In genomic region chr5:36680066-36680465, GRCh38 we compare ENCODE assay signal across 19 cellular contexts.
A peak's percentile ranks its signal among the peaks of the same experiment; 100 is the strongest.
DNase-seq lines count a peak whose midpoint lies in the region; ATAC-seq and TF ChIP-seq lines count a peak whose summit lies in the region.
"Had no signal": no experiment of that assay in that cellular context is flagged by ENCODE, and none has a peak within 500 bp of the region (broad histone marks: within the 10 kb centered on the region; RNA-seq: fewer than 3 reads in every experiment).

No MANE protein-coding gene starts in this region.

- H3K4me1 ChIP-seq in IMR-90 (ENCODE audit: control insufficient read depth, insufficient read depth, low read length) = peaks cover 5% of the 10 kb centered on the region; the same call in 1 of the 2 replicates
- no peaks in the 10 kb centered on the region for H3K4me1 ChIP-seq in right lobe of liver
- H3K4me1 ChIP-seq: foreskin keratinocyte had no signal

- no peak overlapping the region for H2BK120ac ChIP-seq in IMR-90 (ENCODE audit: low read depth, low read length)

- H3K27me3 Mint-ChIP-seq in natural killer cell (ENCODE audit: low read depth in 2 of 2) = no peaks in the 10 kb centered on the region
- peaks cover 9% of the 10 kb centered on the region for H3K27me3 Mint-ChIP-seq in activated CD8-positive, alpha-beta memory T cell treated with anti-CD3 and anti-CD28 coated beads, Interleukin-2, amount 10 ng/mL, durations not matched to agents 7 days and 5 days

- no peak overlapping the region for H4K91ac ChIP-seq in IMR-90 (ENCODE audit: insufficient read depth, low read depth, low read length)

- H2BK20ac ChIP-seq in IMR-90 (ENCODE audit: low read depth, low read length) = no peak overlapping the region

- H2AK9ac ChIP-seq in IMR-90 (replicated peaks; ENCODE audit: low read depth, low read length, poor library complexity) = peak overlapping the region; percentile 32

- POLR2A ChIA-PET in IMR-90 (lab: Charles Lee; ENCODE audit: unreplicated experiment) = no interaction called here

- no peak overlapping the region for H3K27ac Mint-ChIP-seq in natural killer cell
- H3K27ac Mint-ChIP-seq in activated CD8-positive, alpha-beta memory T cell treated with anti-CD3 and anti-CD28 coated beads, Interleukin-2, amount 10 ng/mL, durations not matched to agents 7 days and 5 days = no peak overlapping the region
- H3K27ac Mint-ChIP-seq: activated naive CD8-positive, alpha-beta T cell treated with anti-CD3 and anti-CD28 coated beads, Interleukin-2, amount 10 ng/mL, durations not matched to agents 7 days and 5 days; CD8-positive, alpha-beta T cell; T-helper 1 cell treated with Interleukin-12 subunit alpha and Interleukin-12 subunit beta and Interleukin-4 antibody, amounts not matched to agents 30 μg/mL and 1 μg/mL, for 36 hours had no signal

- no peaks in the 10 kb centered on the region for H4K20me1 ChIP-seq in IMR-90 (ENCODE audit: insufficient read depth, low read length)

- no peak overlapping the region for H2BK15ac ChIP-seq in IMR-90 (ENCODE audit: low read depth, low read length)

- peak overlapping the region; percentile 36 for H2AFZ ChIP-seq in IMR-90 (replicated peaks; ENCODE audit: low read length, poor library complexity)

- no peak overlapping the region for H3K4me2 ChIP-seq in IMR-90 (ENCODE audit: low read depth, low read length)

- H3K9me1 ChIP-seq in IMR-90 (ENCODE audit: insufficient read depth, low read length) = no peaks in the 10 kb centered on the region

- no peak overlapping the region for H2BK5ac ChIP-seq in IMR-90 (ENCODE audit: low read depth, low read length, poor library complexity, severe bottlenecking)

- in situ Hi-C loops in IMR-90 (cut with MboI; ENCODE audit: low sequenced_read_pairs) = no loop called here

- H3K4me3 ChIP-seq in IMR-90 (ENCODE audit: insufficient read depth, low read depth, low read length) (no peak overlapping the region), right lobe of liver (no peak overlapping the region)

- CTCF ChIA-PET in IMR-90 (lab: Yijun Ruan, JAX) = interaction anchor here (2.0 kb wide), 1 partner anchor 10 kb away, joined by 6 read pairs; no protein-coding TSS in a partner anchor
- CTCF ChIA-PET in activated CD8-positive, alpha-beta memory T cell treated with anti-CD3 and anti-CD28 coated beads, Interleukin-2, amount 10 ng/mL, durations not matched to agents 7 days and 5 days (lab: Charles Lee) = no interaction called here

- H3K9me3 Mint-ChIP-seq in natural killer cell = no peaks in the 10 kb centered on the region
- H3K9me3 Mint-ChIP-seq in activated CD8-positive, alpha-beta memory T cell treated with anti-CD3 and anti-CD28 coated beads, Interleukin-2, amount 10 ng/mL, durations not matched to agents 7 days and 5 days (ENCODE audit: low read depth) = no peaks in the 10 kb centered on the region
- H3K9me3 Mint-ChIP-seq: activated naive CD8-positive, alpha-beta T cell treated with anti-CD3 and anti-CD28 coated beads, Interleukin-2, amount 10 ng/mL, durations not matched to agents 7 days and 5 days; CD8-positive, alpha-beta T cell; T-helper 1 cell treated with Interleukin-12 subunit alpha and Interleukin-12 subunit beta and Interleukin-4 antibody, amounts not matched to agents 30 μg/mL and 1 μg/mL, for 36 hours had no signal

- no peak for TF ChIP-seq RAD21 in IMR-90 (IDR thresholded peaks at IDR 0.05; ENCODE audit: low read length)

- no peak overlapping the region for H2AK5ac ChIP-seq in IMR-90 (ENCODE audit: low read depth, low read length)

- no peak overlapping the region for H3K56ac ChIP-seq in IMR-90 (ENCODE audit: extremely low read depth, insufficient read depth, low read length)

- no peaks in the 10 kb centered on the region for H3K36me3 Mint-ChIP-seq in natural killer cell
- H3K36me3 Mint-ChIP-seq in activated CD8-positive, alpha-beta memory T cell treated with anti-CD3 and anti-CD28 coated beads, Interleukin-2, amount 10 ng/mL, durations not matched to agents 7 days and 5 days = no peaks in the 10 kb centered on the region
- H3K36me3 Mint-ChIP-seq: activated naive CD8-positive, alpha-beta T cell treated with anti-CD3 and anti-CD28 coated beads, Interleukin-2, amount 10 ng/mL, durations not matched to agents 7 days and 5 days; CD8-positive, alpha-beta T cell had no signal

- H3K4me3 Mint-ChIP-seq in natural killer cell = no peak overlapping the region
- no peak overlapping the region for H3K4me3 Mint-ChIP-seq in activated CD8-positive, alpha-beta memory T cell treated with anti-CD3 and anti-CD28 coated beads, Interleukin-2, amount 10 ng/mL, durations not matched to agents 7 days and 5 days
- H3K4me3 Mint-ChIP-seq: activated naive CD8-positive, alpha-beta T cell treated with anti-CD3 and anti-CD28 coated beads, Interleukin-2, amount 10 ng/mL, durations not matched to agents 7 days and 5 days; CD8-positive, alpha-beta T cell; T-helper 1 cell treated with Interleukin-12 subunit alpha and Interleukin-12 subunit beta and Interleukin-4 antibody, amounts not matched to agents 30 μg/mL and 1 μg/mL, for 36 hours had no signal

- H3K4me1 Mint-ChIP-seq in natural killer cell = no peaks in the 10 kb centered on the region
- no peaks in the 10 kb centered on the region for H3K4me1 Mint-ChIP-seq in activated CD8-positive, alpha-beta memory T cell treated with anti-CD3 and anti-CD28 coated beads, Interleukin-2, amount 10 ng/mL, durations not matched to agents 7 days and 5 days
- H3K4me1 Mint-ChIP-seq: activated naive CD8-positive, alpha-beta T cell treated with anti-CD3 and anti-CD28 coated beads, Interleukin-2, amount 10 ng/mL, durations not matched to agents 7 days and 5 days had no signal

- H3K9me3 ChIP-seq in IMR-90 (ENCODE audit: control insufficient read depth, insufficient read depth, low read length) = no peaks in the 10 kb centered on the region
- no peaks in the 10 kb centered on the region for H3K9me3 ChIP-seq in right lobe of liver

- H3K36me3 ChIP-seq in IMR-90 (ENCODE audit: control insufficient read depth, insufficient read depth, low read length) = no peaks in the 10 kb centered on the region
- no peaks in the 10 kb centered on the region for H3K36me3 ChIP-seq in right lobe of liver

- BruUV-seq in IMR-90 (replicated peaks; lab: Mats Ljungman, UMichigan) = no TSS peak

- H3K27me3 ChIP-seq in IMR-90 (ENCODE audit: control insufficient read depth, insufficient read depth, low read length) (no peaks in the 10 kb centered on the region), right lobe of liver (no peaks in the 10 kb centered on the region)
- H3K27me3 ChIP-seq: foreskin keratinocyte had no signal

- H3K9ac ChIP-seq in IMR-90 (ENCODE audit: low read depth, low read length) = no peak overlapping the region

- dilution Hi-C loops in IMR-90 (cut with HindIII; ENCODE audit: low sequenced_read_pairs, unreplicated experiment) = no loop called here

- H4K8ac ChIP-seq in IMR-90 (ENCODE audit: low read depth in 2 of 2, low read length in 2 of 2) = no peak overlapping the region

- TF ChIP-seq CTCF in IMR-90 (conservative IDR thresholded peaks at IDR 0.05; ENCODE audit: low read depth, low read length) = no peak
- TF ChIP-seq CTCF in right lobe of liver (IDR thresholded peaks at IDR 0.05) = no peak
- no peak for TF ChIP-seq CTCF in natural killer cell (IDR thresholded peaks at IDR 0.05)

- 95% methylated on average over 3 of the region's 7 CpGs; no CpG with 5 or more reads in 1 of the 2 experiments for WGBS in IMR-90 (ENCODE audit: extremely low coverage in 2 of 2, insufficient read length in 1 of 2), 2 experiments
- 76% methylated on average over 7 of the region's 7 CpGs for WGBS in right lobe of liver (ENCODE audit: insufficient coverage, low coverage, low lambda C conversion rate, missing lambda C conversion rate)

- H3K27ac ChIP-seq in IMR-90 (ENCODE audit: insufficient read depth, low read length) (no peak overlapping the region), right lobe of liver (no peak overlapping the region), temporal lobe (ENCODE audit: low read depth, low read length) (peak overlapping the region; percentile 55)
- H3K27ac ChIP-seq: epithelial cell of prostate, foreskin keratinocyte had no signal

- intact Hi-C loops in IMR-90 (cut with micrococcal nuclease) = no loop called here
- intact Hi-C loops in right lobe of liver (cut with DNase I) = no loop called here
- intact Hi-C loops in natural killer cell (cut with micrococcal nuclease) = no loop called here

- H4K5ac ChIP-seq in IMR-90 (ENCODE audit: low read depth, low read length) = no peak overlapping the region

- ATAC-seq in IMR-90 (ENCODE audit: low read depth) (no peak), right lobe of liver (peak; percentile 51 to 71 (median 64)), HG03457 (IDR thresholded peaks at IDR 0.05; ENCODE audit: unreplicated experiment) (no peak), natural killer cell (no peak), HG02938 (IDR thresholded peaks at IDR 0.05; ENCODE audit: unreplicated experiment) (no peak)
- ATAC-seq in activated CD8-positive, alpha-beta memory T cell treated with anti-CD3 and anti-CD28 coated beads, Interleukin-2, amount 10 ng/mL, durations not matched to agents 7 days and 5 days = no peak
- ATAC-seq: CD8-positive, alpha-beta T cell; foreskin keratinocyte had no signal

- no peak overlapping the region for H3K4ac ChIP-seq in IMR-90 (ENCODE audit: low read depth, low read length)

- no peaks in the 10 kb centered on the region for H3K79me1 ChIP-seq in IMR-90 (ENCODE audit: low read depth in 1 of 2, low read length in 2 of 2)

- no peak overlapping the region for H3K23ac ChIP-seq in IMR-90 (ENCODE audit: low read depth, low read length)

- TF ChIP-seq POLR2A in IMR-90 (IDR thresholded peaks at IDR 0.05; ENCODE audit: low read depth, low read length) (no peak), right lobe of liver (IDR thresholded peaks at IDR 0.05) (peak; percentile 23)

- H3K18ac ChIP-seq in IMR-90 (ENCODE audit: low read depth, low read length) = no peak overlapping the region

- H3K14ac ChIP-seq in IMR-90 (replicated peaks; ENCODE audit: low read depth, low read length) = no peak overlapping the region

- DNase-seq in IMR-90 (no peak), globus pallidus (ENCODE audit: low spot score) (peak; percentile 69), right lobe of liver (peak; percentile 55 to 62 (median 61)), natural killer cell (no peak)
- DNase-seq in activated CD8-positive, alpha-beta memory T cell treated with anti-CD3 and anti-CD28 coated beads, Interleukin-2, amount 10 ng/mL, durations not matched to agents 7 days and 5 days = no peak
- DNase-seq: activated CD4-positive, alpha-beta T cell treated with anti-CD3 and anti-CD28 coated beads for 4 hours; activated naive CD8-positive, alpha-beta T cell treated with anti-CD3 and anti-CD28 coated beads, Interleukin-2, amount 10 ng/mL, durations not matched to agents 7 days and 5 days; CD8-positive, alpha-beta T cell; DMS79; foreskin keratinocyte; kidney glomerular epithelial cell; NCI-H187; NCI-H82; stimulated activated CD4-positive, alpha-beta T cell treated with anti-CD3 and anti-CD28 coated beads, Interleukin-12 subunit alpha, Interleukin-12 subunit beta, amount 100 ng/mL, for 4 hours had no signal

TF ChIP-seq in IMR-90, 13 proteins besides CTCF, POLR2A, EP300 and RAD21 (continues in another document):
- no peak for TF ChIP-seq CHD1 (IDR thresholded peaks at IDR 0.05; ENCODE audit: low read depth, low read length)
- no peak for TF ChIP-seq NFE2L2 (IDR thresholded peaks at IDR 0.05; ENCODE audit: low read depth, low read length)

Comparison
In these comparisons a context has a peak if more than half of its experiments do, and no peak if none do; other contexts are left out.
1. ATAC-seq: peak in right lobe of liver (4 of 4); none in IMR-90 (single experiment), HG03457 (single experiment), natural killer cell (0 of 3), activated CD8-positive, alpha-beta memory T cell treated with anti-CD3 and anti-CD28 coated beads, Interleukin-2, amount 10 ng/mL, durations not matched to agents 7 days and 5 days (single experiment) and HG02938 (single experiment).
2. DNase-seq: peak in globus pallidus (single experiment) and right lobe of liver (3 of 3); none in IMR-90 (single experiment), natural killer cell (single experiment) and activated CD8-positive, alpha-beta memory T cell treated with anti-CD3 and anti-CD28 coated beads, Interleukin-2, amount 10 ng/mL, durations not matched to agents 7 days and 5 days (single experiment).